Comparison of ENCODE assay signal across 7 cellular contexts in the genomic region with DNA sequence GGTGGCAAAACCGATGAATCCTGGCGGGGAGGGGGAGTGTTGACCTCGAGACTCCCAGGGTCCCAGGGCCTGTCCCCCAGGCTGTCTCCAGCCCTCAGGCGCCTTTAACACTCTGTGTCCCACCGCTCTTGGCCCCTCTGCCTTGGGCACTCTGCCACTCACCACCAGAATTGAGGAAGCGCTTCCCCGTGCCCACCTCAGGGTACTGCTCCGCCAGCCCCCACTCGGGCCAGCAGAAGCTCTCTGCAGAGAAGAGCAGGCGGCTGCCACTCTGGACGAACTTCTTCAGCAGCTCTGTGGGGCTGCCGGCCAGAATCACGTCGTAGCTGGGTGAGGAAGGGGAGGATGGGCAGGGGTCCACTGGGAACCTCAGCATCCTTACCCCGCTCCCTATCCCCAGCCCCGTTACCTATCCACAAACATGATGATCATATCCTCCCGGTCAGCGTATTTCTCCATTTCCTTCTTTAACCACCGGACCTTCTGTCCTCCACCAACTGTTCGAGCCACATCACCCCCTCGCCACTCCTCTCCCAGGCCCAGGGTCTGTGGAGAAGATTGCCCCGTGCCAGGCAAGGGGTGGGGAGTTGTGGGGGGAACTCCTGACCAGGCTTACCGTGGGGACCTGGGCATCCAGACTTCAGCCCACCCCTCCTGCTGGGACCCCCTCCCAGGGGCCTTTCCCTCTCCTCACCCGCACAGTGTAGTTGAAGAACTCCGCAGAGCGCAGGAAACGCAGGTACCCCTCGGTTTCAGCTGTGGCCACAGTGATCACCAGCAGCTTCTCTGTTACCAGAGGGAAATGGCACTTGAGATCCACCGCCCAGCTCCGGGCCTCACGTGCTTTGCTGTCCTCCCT. TPM values are rescaled to one million over a fixed set of nuclear protein-coding genes. Genes with fewer than 3 reads are reported as not detected.
DNase-seq lines count a peak whose midpoint lies in the region; FAIRE-seq and TF ChIP-seq lines count a peak whose summit lies in the region.

No MANE protein-coding gene starts in this region.

- H3K27ac ChIP-seq in esophagus muscularis mucosa (replicated peaks in 1 of 4) (peak overlapping the region; percentile 85 to 97 (median 94)), parathyroid adenoma (no peak overlapping the region), small intestine (ENCODE audit: low read depth in 1 of 2, low read length in 1 of 2) (peak overlapping the region in 1 of 2 donors; percentile 98)

- H3K4me3 ChIP-seq in GM06990 (replicated peaks; ENCODE audit: low read depth, low read length), result peak overlapping the region; percentile 73
- H3K4me3 ChIP-seq in esophagus muscularis mucosa, result peak overlapping the region; percentile 71 to 93 (median 82)
- peak overlapping the region; percentile 95 for H3K4me3 ChIP-seq in parathyroid adenoma (ENCODE audit: low read depth, low read length)
- H3K4me3 ChIP-seq in small intestine (ENCODE audit: low read depth in 1 of 2, low read length in 2 of 2), result peak overlapping the region in 1 of 2 donors; percentile 77

- H3K27me3 ChIP-seq in GM06990 (replicated peaks; ENCODE audit: control insufficient read depth, insufficient read depth, low read length) (no peaks in the 10 kb centered on the region), esophagus muscularis mucosa (no peaks in the 10 kb centered on the region), parathyroid adenoma (ENCODE audit: control insufficient read depth, insufficient read depth, low read length) (no peaks in the 10 kb centered on the region), small intestine (ENCODE audit: control insufficient read depth in 2 of 2, insufficient read depth in 2 of 2, low read length in 2 of 2) (no peaks in the 10 kb centered on the region)

- H3K79me2 ChIP-seq in parathyroid adenoma, result peaks cover 27% of the 10 kb centered on the region

- peak overlapping the region; percentile 99 for H3K4me2 ChIP-seq in parathyroid adenoma (ENCODE audit: low read length)

- no peak for TF ChIP-seq POLR2A in esophagus muscularis mucosa (IDR thresholded peaks at IDR 0.05; ENCODE audit: low read depth)

- H3K9ac ChIP-seq in parathyroid adenoma, result no peak overlapping the region

- no peak for FAIRE-seq in small intestine (lab: Jason Lieb, UNC)

- intact Hi-C loops in esophagus muscularis mucosa (cut with DNase I), result loop anchor here (2.0 kb wide), 1 partner anchor 29 kb away; the partner anchor contains the start of gene FIS1

- H3K9me3 ChIP-seq in esophagus muscularis mucosa, result no peaks in the 10 kb centered on the region
- H3K9me3 ChIP-seq in parathyroid adenoma (ENCODE audit: control insufficient read depth, low read length), result no peaks in the 10 kb centered on the region
- H3K9me3 ChIP-seq in small intestine (ENCODE audit: control insufficient read depth, low read depth), result no peaks in the 10 kb centered on the region

- peak overlapping the region; percentile 91 for H2AFZ ChIP-seq in parathyroid adenoma

- TF ChIP-seq CTCF in GM06990 (IDR thresholded peaks at IDR 0.05; ENCODE audit: insufficient read depth, low read length, poor library complexity, severe bottlenecking) (no peak), esophagus muscularis mucosa (IDR thresholded peaks at IDR 0.05) (no peak), parathyroid adenoma (IDR thresholded peaks at IDR 0.05) (no peak)

- WGBS in esophagus muscularis mucosa, result 52% methylated on average over 25 of the region's 31 CpGs
- 67 to 74% (median 74%) methylated on average over 28 to 31 of the region's 31 CpGs for WGBS in small intestine, 3 donors

- H3K4me1 ChIP-seq in esophagus muscularis mucosa (peaks cover 35 to 54% (median 46%) of the 10 kb centered on the region in 4 donors), parathyroid adenoma (no peaks in the 10 kb centered on the region), small intestine (ENCODE audit: control insufficient read depth in 2 of 2, insufficient read depth in 1 of 2, low read depth in 1 of 2, low read length in 1 of 2) (peaks cover 0 to 5% of the 10 kb centered on the region in 2 donors)

- TF ChIP-seq EP300 in esophagus muscularis mucosa (IDR thresholded peaks at IDR 0.05), result no peak

- DNase-seq in GM06990 (ENCODE audit: extremely low read depth, insufficient read length) (no peak), RKO (ENCODE audit: low spot score) (peak; percentile 58), esophagus muscularis mucosa (ENCODE audit: extremely low spot score) (no peak), NCI-H1048 (lab: John Stamatoyannopoulos, UW) (no peak), small intestine (no peak)
- no peak for DNase-seq in stimulated activated CD4-positive, alpha-beta T cell treated with anti-CD3 and anti-CD28 coated beads, Interleukin-4, amount 100 ng/mL, for 24 hours

- H3K36me3 ChIP-seq in GM06990 (ENCODE audit: control insufficient read depth, insufficient read depth, low read length) (peaks cover 4% of the 10 kb centered on the region), esophagus muscularis mucosa (peaks cover 26 to 49% (median 47%) of the 10 kb centered on the region in 4 donors), parathyroid adenoma (ENCODE audit: control insufficient read depth, insufficient read depth, low read length) (no peaks in the 10 kb centered on the region), small intestine (ENCODE audit: control insufficient read depth in 2 of 2, insufficient read depth in 2 of 2, low read length in 2 of 2) (peaks cover 11% of the 10 kb centered on the region in 2 donors)

RNA-seq across cellular contexts. Expression of gene PLOD3, which starts 1.2 kb away (rescaled TPM):
- 10 to 100 TPM; 30.3 to 60.2 (median 50.1) TPM for total RNA-seq in esophagus muscularis mucosa
- 10 to 100 TPM; 54.8 to 67.0 (median 62.8) TPM for polyA plus RNA-seq in small intestine

RNA-seq across cellular contexts. Expression of gene ZNHIT1, which starts 1.7 kb away (rescaled TPM):
- 10 to 100 TPM; 60.6 to 86.7 (median 77.6) TPM for total RNA-seq in esophagus muscularis mucosa
- polyA plus RNA-seq in small intestine, result 100 to 1,000 TPM; 118 to 240 (median 208) TPM

RNA-seq across cellular contexts. Expression of gene MOGAT3, which starts 15.4 kb away (rescaled TPM):
- total RNA-seq in esophagus muscularis mucosa, result under 1 TPM in 1 of 4 donors, not detected in 3; 0.17 TPM
- polyA plus RNA-seq in small intestine, result 10 to 100 TPM; 15.4 to 63.3 (median 58.9) TPM

RNA-seq across cellular contexts. Expression of gene CLDN15, which starts 21.4 kb away (rescaled TPM):
- total RNA-seq in esophagus muscularis mucosa, result 1 to 10 TPM; 5.3 to 9.1 (median 6.4) TPM
- 100 to 1,000 TPM; 303 to 315 (median 314) TPM for polyA plus RNA-seq in small intestine

RNA-seq across cellular contexts. Expression of gene FIS1, which starts 28.7 kb away (rescaled TPM):
- total RNA-seq in esophagus muscularis mucosa, result 100 to 1,000 TPM; 216 to 310 (median 295) TPM
- 100 to 1,000 TPM; 236 to 319 (median 248) TPM for polyA plus RNA-seq in small intestine
